35 cellular contexts compared by ENCODE assay signal in the genomic region with DNA sequence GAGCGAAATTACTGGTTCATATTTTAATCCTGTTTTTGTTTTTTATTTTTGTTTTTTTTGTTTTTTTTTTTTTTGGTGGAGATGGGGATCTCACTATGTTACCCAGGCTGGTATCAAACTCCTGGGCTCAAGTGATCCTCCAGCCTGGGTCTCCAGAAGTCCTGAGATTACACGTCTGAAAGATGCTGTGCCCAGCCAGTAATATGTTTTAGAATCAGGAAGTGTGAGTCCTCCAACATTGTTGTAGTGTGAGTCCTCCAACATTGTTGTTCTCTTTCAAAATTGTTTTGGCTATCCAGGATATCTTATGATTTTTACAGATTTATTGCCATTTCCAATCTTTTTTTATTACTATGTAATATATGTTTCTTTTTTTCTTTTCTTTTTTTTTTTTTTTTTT. TPM values are rescaled to one million over a fixed set of nuclear protein-coding genes. Genes with fewer than 3 reads are reported as not detected.
DNase-seq lines count a peak whose midpoint lies in the region; ATAC-seq, FAIRE-seq and TF ChIP-seq lines count a peak whose summit lies in the region.
"Had no signal": no experiment of that assay in that cellular context is flagged by ENCODE, and none has a peak within 500 bp of the region (broad histone marks: within the 10 kb centered on the region; RNA-seq: fewer than 3 reads in every experiment).

No MANE protein-coding gene starts in this region.

- no peaks in the 10 kb centered on the region for H3K36me3 ChIP-seq in HCT116 (ENCODE audit: control insufficient read depth in 1 of 2, insufficient read depth in 2 of 2, low read length in 2 of 2)
- no peaks in the 10 kb centered on the region for H3K36me3 ChIP-seq in HEK293 (ENCODE audit: control insufficient read depth in 2 of 2, insufficient read depth in 1 of 2, low read length in 2 of 2)
- H3K36me3 ChIP-seq in K562 (ENCODE audit: control insufficient read depth, insufficient read depth, low read length): no peaks in the 10 kb centered on the region
- H3K36me3 ChIP-seq in H1 (ENCODE audit: control insufficient read depth in 2 of 4, insufficient read depth in 4 of 4, low read length in 3 of 4): no peaks in the 10 kb centered on the region
- H3K36me3 ChIP-seq: BE2C, BLaER1 had no signal

- TF ChIP-seq POLR2A in HCT116 (IDR thresholded peaks at IDR 0.05; ENCODE audit: borderline replicate concordance, extremely low read depth, insufficient read depth, insufficient read length) (no peak), K562 (conservative IDR thresholded peaks at IDR 0.05) (no peak), H1 (IDR thresholded peaks at IDR 0.05; ENCODE audit: control extremely low read depth in 1 of 2, low read depth in 2 of 2, low read length in 2 of 2) (no peak)

- FAIRE-seq in K562 (lab: Jason Lieb, UNC) (no peak), H1 (lab: Jason Lieb, UNC) (no peak)
- FAIRE-seq: A204.1, A549, D721Med had no signal

- H3K79me2 ChIP-seq in HCT116 (ENCODE audit: insufficient read depth, low read length) (no peaks in the 10 kb centered on the region), K562 (ENCODE audit: control insufficient read depth, insufficient read depth, low read length) (no peaks in the 10 kb centered on the region), H1 (ENCODE audit: control insufficient read depth in 1 of 2, insufficient read depth in 2 of 2, low read length in 2 of 2) (no peaks in the 10 kb centered on the region)

- H4K91ac ChIP-seq in H1 (replicated peaks; ENCODE audit: insufficient read length, low read length): no peak overlapping the region

- H3K23ac ChIP-seq in H1 (ENCODE audit: insufficient read length): no peak overlapping the region

- H2AK5ac ChIP-seq in H1 (ENCODE audit: low read depth, low read length): no peak overlapping the region

- H3K4me3 ChIP-seq in HCT116 (replicated peaks in 1 of 2; ENCODE audit: low read depth in 1 of 2, low read length in 2 of 2) (no peak overlapping the region), HEK293 (ENCODE audit: low read depth, low read length) (no peak overlapping the region), K562 (no peak overlapping the region), H1 (ENCODE audit: extremely low read depth in 1 of 4, insufficient read depth in 2 of 4, low read depth in 3 of 4, low read length in 4 of 4) (no peak overlapping the region)
- H3K4me3 ChIP-seq: A549; BLaER1; BLaER1 treated with 17β-estradiol and CSF1 and Interleukin-3, amounts not matched to agents 10 nM and 100 nM had no signal

- H3K56ac ChIP-seq in H1 (replicated peaks; ENCODE audit: insufficient read length, low read depth, low read length): no peak overlapping the region

- H2BK15ac ChIP-seq in H1 (ENCODE audit: low read length): no peak overlapping the region

- intact Hi-C loops in HCT116 (cut with micrococcal nuclease) (no loop called here), K562 (cut with micrococcal nuclease) (no loop called here)

- 7% methylated on average over 2 of the region's 2 CpGs for WGBS in K562 (ENCODE audit: insufficient coverage, low coverage, missing lambda C conversion rate)
- 86% methylated on average over 2 of the region's 2 CpGs; no CpG with 5 or more reads in 1 of the 2 experiments for WGBS in H1 (ENCODE audit: extremely low coverage in 1 of 2, insufficient coverage in 1 of 2, insufficient read length in 1 of 2, insufficient replicate concordance in 2 of 2, low coverage in 1 of 2, low lambda C conversion rate in 2 of 2, missing lambda C conversion rate in 1 of 2), 2 experiments

- H4K20me1 ChIP-seq in HCT116 (ENCODE audit: insufficient read depth) (no peaks in the 10 kb centered on the region), K562 (replicated peaks; ENCODE audit: control insufficient read depth, insufficient read depth, low read length) (no peaks in the 10 kb centered on the region), H1 (replicated peaks in 1 of 2; ENCODE audit: control insufficient read depth in 1 of 2, insufficient read depth in 2 of 2, low read length in 2 of 2) (no peaks in the 10 kb centered on the region)
- H4K20me1 ChIP-seq: BLaER1; BLaER1 treated with 17β-estradiol and CSF1 and Interleukin-3, amounts not matched to agents 10 nM and 100 nM had no signal

- BruUV-seq in HCT116 (replicated peaks; lab: Mats Ljungman, UMichigan): no TSS peak
- no TSS peak for BruUV-seq in K562 (replicated peaks; lab: Mats Ljungman, UMichigan)

- in situ Hi-C loops in K562 (cut with MboI): no loop called here

- no peaks in the 10 kb centered on the region for H3K9me1 ChIP-seq in K562 (ENCODE audit: control insufficient read depth, insufficient read depth, low read length)

- no peak for ATAC-seq in HCT116
- no peak for ATAC-seq in K562
- no peak for ATAC-seq in HG03135 (IDR thresholded peaks at IDR 0.05; ENCODE audit: unreplicated experiment)
- ATAC-seq: A549; CD8-positive, alpha-beta T cell had no signal

- no peak overlapping the region for H2BK12ac ChIP-seq in H1 (ENCODE audit: low read depth, low read length)

- TF ChIP-seq CTCF in HCT116 (IDR thresholded peaks at IDR 0.05 in 2 of 3, conservative IDR thresholded peaks at IDR 0.05 in 1 of 3; ENCODE audit: borderline replicate concordance in 1 of 3, insufficient read depth in 1 of 3, low read depth in 2 of 3, low read length in 2 of 3) (no peak), HEK293 (tag by site-specific recombination; IDR thresholded peaks at IDR 0.05) (no peak), K562 (IDR thresholded peaks at IDR 0.05 in 2 of 3, conservative IDR thresholded peaks at IDR 0.05 in 1 of 3; ENCODE audit: insufficient read depth in 2 of 3, low read depth in 1 of 3, low read length in 3 of 3) (no peak), H1 (IDR thresholded peaks at IDR 0.05; ENCODE audit: control extremely low read depth in 1 of 3, insufficient read depth in 1 of 3, low read depth in 1 of 3, low read length in 3 of 3) (no peak)

- no peaks in the 10 kb centered on the region for H3K4me1 ChIP-seq in HCT116 (ENCODE audit: control insufficient read depth in 1 of 2, insufficient read depth in 2 of 2, low read length in 2 of 2)
- no peaks in the 10 kb centered on the region for H3K4me1 ChIP-seq in HEK293 (ENCODE audit: control insufficient read depth, insufficient read depth, low read length)
- peaks cover 3 to 9% of the 10 kb centered on the region in 2 experiments; a peak in 3 of 5 replicates for H3K4me1 ChIP-seq in K562 (replicated peaks in 1 of 2; ENCODE audit: control insufficient read depth in 2 of 2, insufficient read depth in 2 of 2, low read length in 2 of 2)
- H3K4me1 ChIP-seq in H1 (replicated peaks in 1 of 4; ENCODE audit: control insufficient read depth in 3 of 4, insufficient read depth in 4 of 4, low read length in 3 of 4): no peaks in the 10 kb centered on the region
- H3K4me1 ChIP-seq: A549, BE2C, BLaER1, Caco-2 had no signal

- H2BK120ac ChIP-seq in H1 (replicated peaks; ENCODE audit: low read depth, low read length): no peak overlapping the region

- DNase-seq in HCT116 (ENCODE audit: low read depth, low spot score) (no peak), K562 (ENCODE audit: extremely low read depth in 1 of 4, low spot score in 3 of 4) (no peak), H1 (ENCODE audit: low read depth in 1 of 2, low spot score in 2 of 2) (no peak), SK-N-DZ (ENCODE audit: low spot score) (no peak), anterior cingulate cortex (lab: John Stamatoyannopoulos, UW) (no peak), NCI-H1694 treated with DMSO at 0.1 percent for 48 hours (lab: John Stamatoyannopoulos, UW) (no peak)
- DNase-seq: 8988T; ACHN; AML-193; BE2C; C1 segment of cervical spinal cord; Caco-2; Calu3; CD4-positive, alpha-beta memory T cell; CD4-positive, alpha-beta T cell; CD4-positive, CD25-positive, alpha-beta regulatory T cell; CD8-positive, alpha-beta memory T cell; CD8-positive, alpha-beta T cell; COR-L47; DMS 273 treated with DMSO at 0.1 percent for 48 hours; DMS153; DMS53; DMS79; DMS79 treated with DMSO at 0.1 percent for 48 hours; DND-41; EL had no signal

- TF ChIP-seq RAD21 in HCT116 (IDR thresholded peaks at IDR 0.05; ENCODE audit: low read depth): no peak
- TF ChIP-seq RAD21 in K562 (CRISPR knock-in tag; conservative IDR thresholded peaks at IDR 0.05 in 1 of 2, IDR thresholded peaks at IDR 0.05 in 1 of 2): no peak
- no peak for TF ChIP-seq RAD21 in H1 (IDR thresholded peaks at IDR 0.05 in 1 of 2, conservative IDR thresholded peaks at IDR 0.05 in 1 of 2; ENCODE audit: low read depth in 2 of 2, low read length in 2 of 2)

- no peaks in the 10 kb centered on the region for H3K9me3 ChIP-seq in HCT116 (ENCODE audit: control insufficient read depth in 1 of 2, insufficient read depth in 1 of 2, low read depth in 1 of 2, low read length in 2 of 2)
- no peaks in the 10 kb centered on the region for H3K9me3 ChIP-seq in HEK293 (ENCODE audit: control insufficient read depth, insufficient read depth, low read depth, low read length)
- no peaks in the 10 kb centered on the region for H3K9me3 ChIP-seq in K562 (replicated peaks; ENCODE audit: control insufficient read depth, insufficient read depth, low read depth, low read length)
- peaks cover 7% of the 10 kb centered on the region in 2 experiments; a peak in 3 of 4 replicates for H3K9me3 ChIP-seq in H1 (ENCODE audit: insufficient read depth in 2 of 2, low read depth in 1 of 2, low read length in 1 of 2)
- H3K9me3 ChIP-seq: BE2C, Caco-2 had no signal

- H4K5ac ChIP-seq in H1 (ENCODE audit: insufficient read length, low read depth, low read length): no peak overlapping the region

- no peak overlapping the region for H2BK5ac ChIP-seq in H1 (ENCODE audit: low read depth, low read length)

- CTCF ChIA-PET in HCT116 (lab: Charles Lee): no interaction called here
- CTCF ChIA-PET in HEK293 (lab: Yijun Ruan, JAX): no interaction called here
- CTCF ChIA-PET in K562 (lab: Yijun Ruan, JAX; ENCODE audit: low intra/inter-chr PET ratio): no interaction called here
- CTCF ChIA-PET in H1 (lab: Charles Lee; ENCODE audit: partially characterized antibody): no interaction called here

- TF ChIP-seq EP300 in K562 (IDR thresholded peaks at IDR 0.05; ENCODE audit: low read length) (no peak), H1 (IDR thresholded peaks at IDR 0.05; ENCODE audit: borderline replicate concordance in 1 of 2, low read depth in 2 of 2, low read length in 2 of 2) (no peak)

- H2AFZ ChIP-seq in HCT116 (ENCODE audit: low read depth, low read length, poor library complexity, severe bottlenecking) (no peak overlapping the region), K562 (ENCODE audit: low read depth, low read length) (no peak overlapping the region), H1 (ENCODE audit: low read length) (no peak overlapping the region)

- no peak overlapping the region for H3K9ac ChIP-seq in HCT116 (ENCODE audit: low read length)
- no peak overlapping the region for H3K9ac ChIP-seq in K562 (ENCODE audit: insufficient read depth in 1 of 2, low read depth in 2 of 2, low read length in 2 of 2)
- no peak overlapping the region for H3K9ac ChIP-seq in H1 (replicated peaks in 1 of 4; ENCODE audit: extremely low read depth in 1 of 4, low read depth in 3 of 4, low read length in 3 of 4)
- H3K9ac ChIP-seq: BLaER1; BLaER1 treated with 17β-estradiol and CSF1 and Interleukin-3, amounts not matched to agents 10 nM and 100 nM had no signal

- H3K4me2 ChIP-seq in HCT116 (ENCODE audit: low read length) (no peak overlapping the region), K562 (ENCODE audit: insufficient read depth, low read length) (no peak overlapping the region), H1 (ENCODE audit: insufficient read depth in 1 of 2, low read depth in 2 of 2, low read length in 2 of 2) (no peak overlapping the region)
- H3K4me2 ChIP-seq: A549; BLaER1; BLaER1 treated with 17β-estradiol and CSF1 and Interleukin-3, amounts not matched to agents 10 nM and 100 nM had no signal

- RAD21 ChIA-PET in HCT116 (lab: Charles Lee; ENCODE audit: low non-redundant PET in 1 of 2, low total read pairs in 2 of 2, uncharacterized antibody in 2 of 2, unreplicated experiment in 2 of 2): no interaction called here

- no peak overlapping the region for H3K18ac ChIP-seq in H1 (ENCODE audit: extremely low read depth, low read length)

- no peaks in the 10 kb centered on the region for H3K79me1 ChIP-seq in H1 (ENCODE audit: low read depth, low read length)

- H3K27ac ChIP-seq in HCT116 (ENCODE audit: low read depth, low read length): no peak overlapping the region
- no peak overlapping the region for H3K27ac ChIP-seq in HEK293 (ENCODE audit: extremely low read depth, low read depth, low read length)
- H3K27ac ChIP-seq in K562 (ENCODE audit: extremely low read depth, low read depth, low read length): no peak overlapping the region
- no peak overlapping the region for H3K27ac ChIP-seq in H1 (ENCODE audit: low read depth, low read length)
- H3K27ac ChIP-seq: 22Rv1; A549; BLaER1; BLaER1 treated with 17β-estradiol and CSF1 and Interleukin-3, amounts not matched to agents 10 nM and 100 nM; C4-2B had no signal

- H3K9me2 ChIP-seq in HCT116 (ENCODE audit: insufficient read depth): no peaks in the 10 kb centered on the region

- POLR2A ChIA-PET in HCT116 (lab: Charles Lee) (no interaction called here), HEK293 (lab: Yijun Ruan, JAX) (no interaction called here), K562 (lab: Yijun Ruan, JAX) (no interaction called here), H1 (lab: Charles Lee; ENCODE audit: partially characterized antibody) (no interaction called here)

- no peak overlapping the region for H3K4ac ChIP-seq in H1 (replicated peaks; ENCODE audit: insufficient read length, low read depth, low read length)

- no peak overlapping the region for H4K8ac ChIP-seq in H1 (ENCODE audit: extremely low read depth, insufficient read depth, low read length)

- H3K14ac ChIP-seq in H1 (ENCODE audit: insufficient read length): no peak overlapping the region

- no peak overlapping the region for H2BK20ac ChIP-seq in H1 (ENCODE audit: low read length)

- H3K27me3 ChIP-seq in HCT116 (ENCODE audit: insufficient read depth, low read length): peaks cover 5% of the 10 kb centered on the region; the same call in 1 of the 2 replicates
- H3K27me3 ChIP-seq in K562 (ENCODE audit: control insufficient read depth in 2 of 2, insufficient read depth in 2 of 2, low read length in 2 of 2): peaks cover 0 to 2% of the 10 kb centered on the region in 2 experiments; a peak in 1 of 5 replicates
- H3K27me3 ChIP-seq in H1 (replicated peaks in 1 of 4; ENCODE audit: control insufficient read depth in 3 of 4, extremely low read depth in 1 of 4, insufficient read depth in 3 of 4, low read length in 3 of 4): no peaks in the 10 kb centered on the region; a peak in 1 of 7 replicates
- H3K27me3 ChIP-seq: BE2C; BLaER1; BLaER1 treated with 17β-estradiol and CSF1 and Interleukin-3, amounts not matched to agents 10 nM and 100 nM had no signal

- no peaks in the 10 kb centered on the region for H3K23me2 ChIP-seq in H1 (ENCODE audit: low read depth, low read length)

RNA-seq across cellular contexts. Expression of a gene that starts 23.1 kb away (rescaled TPM):
- total RNA-seq in HCT116 (2021; ENCODE audit: unreplicated experiment) (42.5 TPM), K562 (2014; rRNA removed) (45.4 and 58.4 TPM in 2 replicates), K562 (2014; rRNA removed; fragmentation: Illumina TruSeq; extraction: Trizol) (139 and 156 TPM in 2 replicates), K562 (2015; rRNA removed; fragmentation: Illumina TruSeq; extraction: Trizol) (127 and 144 TPM in 2 replicates), K562 (2021) (55.5 and 55.6 TPM in 2 replicates)
- 29.3 and 45.8 TPM in 2 replicates for polyA plus RNA-seq in HCT116 (2012)
- total RNA-seq in K562 (2011; cell fraction: chromatin; rRNA removed; ENCODE audit: low replicate concordance): 10.1 and 23.4 TPM in 2 replicates
- total RNA-seq in K562 (2011; cell fraction: nucleolus; rRNA removed): 5.8 and 8.3 TPM in 2 replicates
- total RNA-seq in K562 (2011; cell fraction: nucleoplasm; rRNA removed): 12.3 and 13.7 TPM in 2 replicates
- polyA plus RNA-seq in K562 (2011; rRNA removed) (50.8 and 109 TPM in 2 replicates), K562 (2014; fragmentation: Illumina TruSeq; extraction: Trizol) (110 and 111 TPM in 2 replicates), K562 (2014; fragmentation: Nextera tagmentation; extraction: Ambion mirVana) (100 to 1,000 TPM; 193 to 250 TPM), K562 (2014; rRNA removed) (112 and 134 TPM in 2 replicates), H1 (2011; rRNA removed) (14.4 and 40.3 TPM in 2 replicates)
- polyA plus RNA-seq in K562 (2011; cell fraction: cytosol; rRNA removed): 23.2 and 32.3 TPM in 2 replicates
- polyA plus RNA-seq in K562 (2011; cell fraction: nucleus; rRNA removed): 14.6 and 16.6 TPM in 2 replicates
- polyA plus RNA-seq in K562 (2012): 93.9 and 153 TPM in 2 replicates
- 24.1 and 29.9 TPM in 2 replicates for polyA minus RNA-seq in K562 (2011; rRNA and poly(A)+ RNA removed)
- polyA minus RNA-seq in K562 (2011; cell fraction: cytosol; rRNA and poly(A)+ RNA removed): 4.5 and 14.2 TPM in 2 replicates
- polyA minus RNA-seq in K562 (2011; cell fraction: nucleus; rRNA and poly(A)+ RNA removed): 4.4 and 5.3 TPM in 2 replicates
- total RNA-seq in H1 (2021; fragmentation: NEBNext Ultra II Directional; extraction: Animal tissue kit (Norgen Biotek cat#: 25700)): 35.4 and 41.6 TPM in 2 replicates
- polyA plus RNA-seq in H1 (2011; cell fraction: cytosol; rRNA removed): 41.5 TPM
- polyA plus RNA-seq in H1 (2011; cell fraction: nucleus; rRNA removed): 8.6 TPM
- polyA plus RNA-seq in H1 (2012, experiment 1 of 2): 41.4 to 107 TPM (median 48.5 TPM) in 4 replicates
- 33.5 TPM for polyA plus RNA-seq in H1 (2012, experiment 2 of 2)
- polyA plus RNA-seq in H1 (2013, experiment 1 of 2): 58.1 TPM
- polyA plus RNA-seq in H1 (2013, experiment 2 of 2): 52.8 TPM
- 8.2 and 10.9 TPM in 2 replicates for polyA minus RNA-seq in H1 (2011; rRNA and poly(A)+ RNA removed)
- polyA minus RNA-seq in H1 (2011; cell fraction: cytosol; rRNA and poly(A)+ RNA removed): 7.8 TPM
- 9.9 TPM for polyA minus RNA-seq in H1 (2011; cell fraction: nucleus; rRNA and poly(A)+ RNA removed)
- 89.4 and 96.9 TPM in 2 replicates for polyA plus RNA-seq in SK-N-DZ (2014; cell fraction: cytosol; rRNA removed)
- polyA plus RNA-seq in SK-N-DZ (2014; cell fraction: nucleus; rRNA removed): 40.1 and 95.2 TPM in 2 replicates
